1 cellular context compared by ENCODE assay signal in the genomic region with DNA sequence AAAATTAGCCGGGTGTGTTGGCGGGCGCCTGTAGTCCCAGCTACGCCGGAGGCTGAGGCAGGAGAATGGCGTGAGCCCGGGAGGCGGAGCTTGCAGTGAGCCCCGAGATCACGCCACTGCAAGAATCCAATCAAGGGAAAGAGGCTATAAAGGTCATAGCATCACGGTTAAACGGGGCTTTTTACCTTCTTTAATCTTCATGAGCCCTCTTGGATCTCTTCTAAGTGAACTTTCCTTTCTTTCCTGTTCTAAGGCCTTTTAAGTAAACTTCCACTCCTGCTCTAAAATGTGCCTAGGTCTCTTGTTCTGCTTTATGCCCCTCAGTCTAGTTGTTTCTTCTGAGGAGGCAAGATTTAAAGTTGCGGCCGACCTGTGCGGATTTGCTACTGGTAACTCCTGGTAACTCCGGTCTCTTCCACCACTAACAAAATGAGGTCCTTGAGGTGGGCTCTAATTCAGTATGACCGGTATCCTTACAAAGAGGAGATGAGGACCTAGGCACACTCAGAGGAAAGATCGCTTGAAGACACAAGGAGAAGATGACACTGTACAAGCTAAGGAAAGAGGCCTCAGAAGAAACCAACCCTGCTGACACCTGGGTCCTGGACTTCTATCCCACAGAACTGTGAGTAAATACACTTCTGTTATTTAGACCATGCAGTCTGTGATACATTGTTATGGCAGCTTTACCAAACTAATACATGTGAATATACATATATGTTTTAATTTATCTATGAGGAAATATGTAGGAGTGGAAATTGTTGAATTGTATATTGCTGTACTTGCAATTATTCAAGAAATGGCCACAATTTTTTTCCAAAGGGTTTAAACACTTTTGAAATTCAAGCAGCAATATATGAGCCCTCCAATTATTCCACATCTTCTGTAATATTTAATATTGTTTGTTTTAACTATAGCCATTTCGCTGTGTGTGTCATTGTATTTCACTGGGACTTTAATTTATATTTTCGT.
TF ChIP-seq lines count a peak whose summit lies in the region.

No MANE protein-coding gene starts in this region.

TF ChIP-seq in K562, 482 proteins besides CTCF, POLR2A, EP300 and RAD21 (continued from another document and continues in another):
- no peak for TF ChIP-seq ZNF134 (CRISPR knock-in tag; conservative IDR thresholded peaks at IDR 0.05)
- TF ChIP-seq NR2C1 (IDR thresholded peaks at IDR 0.05): peak; percentile 77
- TF ChIP-seq NR2C1 (tag; IDR thresholded peaks at IDR 0.05): peak; percentile 65; the same call in 1 of the 2 replicates
- TF ChIP-seq ELF4 (CRISPR knock-in tag; IDR thresholded peaks at IDR 0.05): no peak
- TF ChIP-seq DIDO1 (tag; IDR thresholded peaks at IDR 0.05; ENCODE audit: low read depth): 0 out of 2 replicates have a peak, but pooled peaks have one; percentile 55
- peak; percentile 66 for TF ChIP-seq SAP30 (IDR thresholded peaks at IDR 0.05; ENCODE audit: borderline replicate concordance, insufficient read depth, low read depth, low read length, poor library complexity, severe bottlenecking)
- no peak for TF ChIP-seq PATZ1 (CRISPR knock-in tag; IDR thresholded peaks at IDR 0.05; ENCODE audit: borderline replicate concordance)
- no peak for TF ChIP-seq DPF2 (IDR thresholded peaks at IDR 0.05)
- no peak for TF ChIP-seq GATAD2B (IDR thresholded peaks at IDR 0.05; ENCODE audit: borderline replicate concordance)
- TF ChIP-seq ZNF165 (CRISPR knock-in tag; IDR thresholded peaks at IDR 0.05; ENCODE audit: borderline replicate concordance): 0 out of 2 replicates have a peak, but pooled peaks have one; percentile 49
- TF ChIP-seq KAT7 (CRISPR knock-in tag; IDR thresholded peaks at IDR 0.05; ENCODE audit: borderline replicate concordance): no peak
- peak; percentile 69 for TF ChIP-seq CXXC5 (CRISPR knock-in tag; IDR thresholded peaks at IDR 0.05)
- no peak for TF ChIP-seq SIX5 (IDR thresholded peaks at IDR 0.05; ENCODE audit: borderline replicate concordance in 1 of 2, insufficient read depth in 1 of 2, low read depth in 1 of 2, low read length in 2 of 2)
- TF ChIP-seq TAF9B (IDR thresholded peaks at IDR 0.05; ENCODE audit: partially characterized antibody): peak; percentile 52
- no peak for TF ChIP-seq CCNT2 (IDR thresholded peaks at IDR 0.05; ENCODE audit: borderline replicate concordance, extremely low read depth, insufficient read length, low read depth, low read length)
- no peak for TF ChIP-seq NR2C2 (CRISPR knock-in tag; IDR thresholded peaks at IDR 0.05)
- TF ChIP-seq NR2C2 (tag; IDR thresholded peaks at IDR 0.05): peak; percentile 92
- TF ChIP-seq, protein P1, sequence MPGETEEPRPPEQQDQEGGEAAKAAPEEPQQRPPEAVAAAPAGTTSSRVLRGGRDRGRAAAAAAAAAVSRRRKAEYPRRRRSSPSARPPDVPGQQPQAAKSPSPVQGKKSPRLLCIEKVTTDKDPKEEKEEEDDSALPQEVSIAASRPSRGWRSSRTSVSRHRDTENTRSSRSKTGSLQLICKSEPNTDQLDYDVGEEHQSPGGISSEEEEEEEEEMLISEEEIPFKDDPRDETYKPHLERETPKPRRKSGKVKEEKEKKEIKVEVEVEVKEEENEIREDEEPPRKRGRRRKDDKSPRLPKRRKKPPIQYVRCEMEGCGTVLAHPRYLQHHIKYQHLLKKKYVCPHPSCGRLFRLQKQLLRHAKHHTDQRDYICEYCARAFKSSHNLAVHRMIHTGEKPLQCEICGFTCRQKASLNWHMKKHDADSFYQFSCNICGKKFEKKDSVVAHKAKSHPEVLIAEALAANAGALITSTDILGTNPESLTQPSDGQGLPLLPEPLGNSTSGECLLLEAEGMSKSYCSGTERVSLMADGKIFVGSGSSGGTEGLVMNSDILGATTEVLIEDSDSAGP (CRISPR knock-in tag; IDR thresholded peaks at IDR 0.05): no peak
- TF ChIP-seq MNT (conservative IDR thresholded peaks at IDR 0.05): peak in 1 of 2 experiments; percentile 23; a peak in 1 of 4 replicates
- no peak for TF ChIP-seq ZNF324 (CRISPR knock-in tag; IDR thresholded peaks at IDR 0.05)
- no peak for TF ChIP-seq ZNF263 (CRISPR knock-in tag; IDR thresholded peaks at IDR 0.05; ENCODE audit: borderline replicate concordance)
- peak in 1 of 2 experiments; percentile 23; a peak in 2 of 4 replicates for TF ChIP-seq ARNT (IDR thresholded peaks at IDR 0.05)
- TF ChIP-seq ZNF707 (CRISPR knock-in tag; conservative IDR thresholded peaks at IDR 0.05): no peak
- TF ChIP-seq ZNF57 (CRISPR knock-in tag; IDR thresholded peaks at IDR 0.05): 0 out of 2 replicates have a peak, but pooled peaks have one; percentile 28
- TF ChIP-seq HNRNPLL (IDR thresholded peaks at IDR 0.05; ENCODE audit: low read depth, low read length, poor library complexity, severe bottlenecking): peak; percentile 85
- TF ChIP-seq PTTG1 (tag; IDR thresholded peaks at IDR 0.05; ENCODE audit: low read depth): no peak
- TF ChIP-seq TCF3 (CRISPR knock-in tag; IDR thresholded peaks at IDR 0.05): no peak
- no peak for TF ChIP-seq ZNF584 (CRISPR knock-in tag; IDR thresholded peaks at IDR 0.05; ENCODE audit: low read depth)
- TF ChIP-seq ZNF79 (CRISPR knock-in tag; IDR thresholded peaks at IDR 0.05; ENCODE audit: low read depth): 0 out of 2 replicates have a peak, but pooled peaks have one; percentile 35
- TF ChIP-seq RBM25 (IDR thresholded peaks at IDR 0.05; ENCODE audit: low read depth, low read length, severe bottlenecking): peak; percentile 33
- TF ChIP-seq SPI1 (IDR thresholded peaks at IDR 0.05; ENCODE audit: borderline replicate concordance, low read depth, low read length): no peak
- TF ChIP-seq NELFE (IDR thresholded peaks at IDR 0.05; ENCODE audit: insufficient read depth, insufficient read length): no peak
- peak; percentile 53 for TF ChIP-seq TBP (optimal IDR thresholded peaks at IDR 0.05; ENCODE audit: low read depth, low read length)
- no peak for TF ChIP-seq NUFIP1 (IDR thresholded peaks at IDR 0.05; ENCODE audit: partially characterized antibody)
- TF ChIP-seq ZNF589 (CRISPR knock-in tag; IDR thresholded peaks at IDR 0.05; ENCODE audit: low read depth): no peak
- TF ChIP-seq CBX3 (IDR thresholded peaks at IDR 0.05; ENCODE audit: borderline replicate concordance in 1 of 2, low read length in 2 of 2): no peak
- TF ChIP-seq, protein P2, sequence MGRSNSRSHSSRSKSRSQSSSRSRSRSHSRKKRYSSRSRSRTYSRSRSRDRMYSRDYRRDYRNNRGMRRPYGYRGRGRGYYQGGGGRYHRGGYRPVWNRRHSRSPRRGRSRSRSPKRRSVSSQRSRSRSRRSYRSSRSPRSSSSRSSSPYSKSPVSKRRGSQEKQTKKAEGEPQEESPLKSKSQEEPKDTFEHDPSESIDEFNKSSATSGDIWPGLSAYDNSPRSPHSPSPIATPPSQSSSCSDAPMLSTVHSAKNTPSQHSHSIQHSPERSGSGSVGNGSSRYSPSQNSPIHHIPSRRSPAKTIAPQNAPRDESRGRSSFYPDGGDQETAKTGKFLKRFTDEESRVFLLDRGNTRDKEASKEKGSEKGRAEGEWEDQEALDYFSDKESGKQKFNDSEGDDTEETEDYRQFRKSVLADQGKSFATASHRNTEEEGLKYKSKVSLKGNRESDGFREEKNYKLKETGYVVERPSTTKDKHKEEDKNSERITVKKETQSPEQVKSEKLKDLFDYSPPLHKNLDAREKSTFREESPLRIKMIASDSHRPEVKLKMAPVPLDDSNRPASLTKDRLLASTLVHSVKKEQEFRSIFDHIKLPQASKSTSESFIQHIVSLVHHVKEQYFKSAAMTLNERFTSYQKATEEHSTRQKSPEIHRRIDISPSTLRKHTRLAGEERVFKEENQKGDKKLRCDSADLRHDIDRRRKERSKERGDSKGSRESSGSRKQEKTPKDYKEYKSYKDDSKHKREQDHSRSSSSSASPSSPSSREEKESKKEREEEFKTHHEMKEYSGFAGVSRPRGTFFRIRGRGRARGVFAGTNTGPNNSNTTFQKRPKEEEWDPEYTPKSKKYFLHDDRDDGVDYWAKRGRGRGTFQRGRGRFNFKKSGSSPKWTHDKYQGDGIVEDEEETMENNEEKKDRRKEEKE (IDR thresholded peaks at IDR 0.05; ENCODE audit: borderline replicate concordance in 1 of 2, control insufficient read depth in 1 of 2, low read depth in 2 of 2, low read length in 1 of 2): 0 out of 4 replicates have a peak, but pooled peaks of 1 of the 2 experiments have one; percentile 15
- no peak for TF ChIP-seq ZNF217 (CRISPR knock-in tag; IDR thresholded peaks at IDR 0.05)
- TF ChIP-seq, protein P3, sequence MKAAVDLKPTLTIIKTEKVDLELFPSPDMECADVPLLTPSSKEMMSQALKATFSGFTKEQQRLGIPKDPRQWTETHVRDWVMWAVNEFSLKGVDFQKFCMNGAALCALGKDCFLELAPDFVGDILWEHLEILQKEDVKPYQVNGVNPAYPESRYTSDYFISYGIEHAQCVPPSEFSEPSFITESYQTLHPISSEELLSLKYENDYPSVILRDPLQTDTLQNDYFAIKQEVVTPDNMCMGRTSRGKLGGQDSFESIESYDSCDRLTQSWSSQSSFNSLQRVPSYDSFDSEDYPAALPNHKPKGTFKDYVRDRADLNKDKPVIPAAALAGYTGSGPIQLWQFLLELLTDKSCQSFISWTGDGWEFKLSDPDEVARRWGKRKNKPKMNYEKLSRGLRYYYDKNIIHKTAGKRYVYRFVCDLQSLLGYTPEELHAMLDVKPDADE (conservative IDR thresholded peaks at IDR 0.05; ENCODE audit: control insufficient read depth, low read depth, low read length): no peak
- TF ChIP-seq ATF7 (IDR thresholded peaks at IDR 0.05): peak; percentile 46; the same call in 1 of the 2 replicates
- no peak; the same call in none of the 2 replicates for TF ChIP-seq L3MBTL2 (IDR thresholded peaks at IDR 0.05)
- no peak for TF ChIP-seq ZC3H11A (IDR thresholded peaks at IDR 0.05; ENCODE audit: low read depth, low read length)
- TF ChIP-seq FOS (IDR thresholded peaks at IDR 0.05; ENCODE audit: extremely low read depth, insufficient read length): peak; percentile 1
- TF ChIP-seq, protein P4, sequence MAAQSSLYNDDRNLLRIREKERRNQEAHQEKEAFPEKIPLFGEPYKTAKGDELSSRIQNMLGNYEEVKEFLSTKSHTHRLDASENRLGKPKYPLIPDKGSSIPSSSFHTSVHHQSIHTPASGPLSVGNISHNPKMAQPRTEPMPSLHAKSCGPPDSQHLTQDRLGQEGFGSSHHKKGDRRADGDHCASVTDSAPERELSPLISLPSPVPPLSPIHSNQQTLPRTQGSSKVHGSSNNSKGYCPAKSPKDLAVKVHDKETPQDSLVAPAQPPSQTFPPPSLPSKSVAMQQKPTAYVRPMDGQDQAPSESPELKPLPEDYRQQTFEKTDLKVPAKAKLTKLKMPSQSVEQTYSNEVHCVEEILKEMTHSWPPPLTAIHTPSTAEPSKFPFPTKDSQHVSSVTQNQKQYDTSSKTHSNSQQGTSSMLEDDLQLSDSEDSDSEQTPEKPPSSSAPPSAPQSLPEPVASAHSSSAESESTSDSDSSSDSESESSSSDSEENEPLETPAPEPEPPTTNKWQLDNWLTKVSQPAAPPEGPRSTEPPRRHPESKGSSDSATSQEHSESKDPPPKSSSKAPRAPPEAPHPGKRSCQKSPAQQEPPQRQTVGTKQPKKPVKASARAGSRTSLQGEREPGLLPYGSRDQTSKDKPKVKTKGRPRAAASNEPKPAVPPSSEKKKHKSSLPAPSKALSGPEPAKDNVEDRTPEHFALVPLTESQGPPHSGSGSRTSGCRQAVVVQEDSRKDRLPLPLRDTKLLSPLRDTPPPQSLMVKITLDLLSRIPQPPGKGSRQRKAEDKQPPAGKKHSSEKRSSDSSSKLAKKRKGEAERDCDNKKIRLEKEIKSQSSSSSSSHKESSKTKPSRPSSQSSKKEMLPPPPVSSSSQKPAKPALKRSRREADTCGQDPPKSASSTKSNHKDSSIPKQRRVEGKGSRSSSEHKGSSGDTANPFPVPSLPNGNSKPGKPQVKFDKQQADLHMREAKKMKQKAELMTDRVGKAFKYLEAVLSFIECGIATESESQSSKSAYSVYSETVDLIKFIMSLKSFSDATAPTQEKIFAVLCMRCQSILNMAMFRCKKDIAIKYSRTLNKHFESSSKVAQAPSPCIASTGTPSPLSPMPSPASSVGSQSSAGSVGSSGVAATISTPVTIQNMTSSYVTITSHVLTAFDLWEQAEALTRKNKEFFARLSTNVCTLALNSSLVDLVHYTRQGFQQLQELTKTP (IDR thresholded peaks at IDR 0.05; ENCODE audit: low read depth in 1 of 2, partially characterized antibody in 2 of 2): peak; percentile 19 to 51
- TF ChIP-seq KLF13 (tag; IDR thresholded peaks at IDR 0.05; ENCODE audit: borderline replicate concordance, low read depth): no peak
- TF ChIP-seq FOXK1 (CRISPR knock-in tag; IDR thresholded peaks at IDR 0.05; ENCODE audit: borderline replicate concordance): no peak
- TF ChIP-seq, protein P5, sequence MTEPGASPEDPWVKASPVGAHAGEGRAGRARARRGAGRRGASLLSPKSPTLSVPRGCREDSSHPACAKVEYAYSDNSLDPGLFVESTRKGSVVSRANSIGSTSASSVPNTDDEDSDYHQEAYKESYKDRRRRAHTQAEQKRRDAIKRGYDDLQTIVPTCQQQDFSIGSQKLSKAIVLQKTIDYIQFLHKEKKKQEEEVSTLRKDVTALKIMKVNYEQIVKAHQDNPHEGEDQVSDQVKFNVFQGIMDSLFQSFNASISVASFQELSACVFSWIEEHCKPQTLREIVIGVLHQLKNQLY (CRISPR knock-in tag; conservative IDR thresholded peaks at IDR 0.05): no peak
- TF ChIP-seq ZNF695 (CRISPR knock-in tag; IDR thresholded peaks at IDR 0.05): 0 out of 2 replicates have a peak, but pooled peaks have one; percentile 7
- TF ChIP-seq RBFOX2 (IDR thresholded peaks at IDR 0.05; ENCODE audit: low read depth, low read length): peak; percentile 80
- TF ChIP-seq MECOM (CRISPR knock-in tag; IDR thresholded peaks at IDR 0.05): 0 out of 2 replicates have a peak, but pooled peaks have one; percentile 20
